11 cellular contexts compared by ENCODE assay signal in the genomic region with DNA sequence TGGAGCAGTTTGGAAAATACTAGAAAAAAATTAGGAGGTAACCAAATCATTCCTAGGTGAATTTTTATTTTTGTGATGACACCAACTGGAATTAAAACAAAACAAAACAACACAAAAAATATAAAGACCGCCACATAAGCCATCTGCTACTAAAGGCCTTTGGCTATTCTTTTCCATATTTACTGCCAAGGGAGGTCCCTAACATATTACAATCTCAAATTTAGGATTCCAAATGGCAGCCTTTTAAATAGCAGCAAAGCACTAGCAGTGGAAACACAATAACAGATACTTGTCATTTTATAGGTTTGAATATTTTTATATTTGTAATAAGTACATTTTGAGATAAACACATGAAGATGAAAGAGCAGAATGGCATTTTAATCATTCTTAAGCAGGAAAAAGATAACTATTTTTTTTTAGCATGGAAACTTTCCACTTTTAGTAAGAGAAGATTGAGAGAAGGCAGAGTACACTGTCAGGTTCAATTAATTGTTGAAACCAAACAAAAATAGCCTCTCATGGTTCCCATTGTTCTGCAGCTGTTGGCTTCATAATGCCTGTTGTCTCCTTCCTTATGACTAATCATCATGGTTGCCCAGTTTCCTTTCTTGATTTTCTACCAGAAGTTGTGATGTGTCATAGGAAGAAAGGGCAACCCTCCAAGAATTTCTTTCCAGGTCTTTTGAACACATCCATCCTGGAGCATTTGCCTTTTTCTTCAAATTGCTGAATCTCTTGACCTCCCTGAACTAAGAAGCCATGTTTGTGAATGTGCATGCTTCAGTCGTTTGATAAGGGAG.
DNase-seq lines count a peak whose midpoint lies in the region; TF ChIP-seq lines count a peak whose summit lies in the region.
"Had no signal": no experiment of that assay in that cellular context is flagged by ENCODE, and none has a peak within 500 bp of the region (broad histone marks: within the 10 kb centered on the region; RNA-seq: fewer than 3 reads in every experiment).

No MANE protein-coding gene starts in this region.

- DNase-seq in GM04503 (ENCODE audit: low read depth) (peak; percentile 67), RKO (ENCODE audit: low spot score) (peak; percentile 38), fibroblast of peridontal ligament (ENCODE audit: extremely low read depth) (peak; percentile 88), retina (peak; percentile 53), GM13977 (ENCODE audit: low spot score) (no peak), UCSD-AML1 (lab: John Stamatoyannopoulos, UW; ENCODE audit: unreplicated experiment) (no peak), DMS153 (lab: John Stamatoyannopoulos, UW) (no peak), ecto neural progenitor cell (ENCODE audit: low spot score) (no peak)
- DNase-seq: GF-D8; NCI-H510A treated with DMSO at 0.1 percent for 48 hours; stimulated activated CD4-positive, alpha-beta T cell treated with anti-CD3 and anti-CD28 coated beads, Interleukin-12 subunit alpha, Interleukin-12 subunit beta, amount 100 ng/mL, for 4 hours had no signal

- in situ Hi-C loops in GM13977 (cut with MboI; ENCODE audit: low pct_unique_long_range_greater_than_20kb, low sequenced_read_pairs, unreplicated experiment) = no loop called here

- TF ChIP-seq CTCF in GM13977 (IDR thresholded peaks at IDR 0.05; ENCODE audit: extremely low read depth, insufficient read depth, missing control alignments) = no peak

Comparison
In these comparisons a context has a peak if more than half of its experiments do, and no peak if none do; other contexts are left out.
1. DNase-seq: peak in GM04503 (single experiment), RKO (single experiment), fibroblast of peridontal ligament (single experiment) and retina (single experiment); none in GM13977 (single experiment), UCSD-AML1 (single experiment), DMS153 (single experiment) and ecto neural progenitor cell (single experiment).